ENCODE assay signal across 8 cellular contexts in the genomic region with DNA sequence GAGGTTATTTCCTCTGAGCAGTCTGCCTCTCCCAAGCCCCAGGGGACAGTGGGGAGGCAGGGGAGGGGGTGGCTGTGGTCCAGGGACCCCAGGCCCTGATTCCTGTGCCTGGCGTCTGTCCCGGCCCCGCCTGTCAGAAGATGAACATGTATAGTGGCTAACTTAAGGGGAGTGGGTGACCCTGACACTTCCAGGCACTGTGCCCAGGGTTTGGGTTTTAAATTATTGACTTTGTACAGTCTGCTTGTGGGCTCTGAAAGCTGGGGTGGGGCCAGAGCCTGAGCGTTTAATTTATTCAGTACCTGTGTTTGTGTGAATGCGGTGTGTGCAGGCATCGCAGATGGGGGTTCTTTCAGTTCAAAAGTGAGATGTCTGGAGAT. TPM values are rescaled to one million over a fixed set of nuclear protein-coding genes. Genes with fewer than 3 reads are reported as not detected.
DNase-seq lines count a peak whose midpoint lies in the region; ATAC-seq, FAIRE-seq and TF ChIP-seq lines count a peak whose summit lies in the region.

No MANE protein-coding gene starts in this region.

- H3K9me2 ChIP-seq in PC-3 (replicated peaks; ENCODE audit: low read length): no peaks in the 10 kb centered on the region

- H3K4me3 ChIP-seq in PC-3 (ENCODE audit: low read length) (no peak overlapping the region; the same call in 1 of the 2 replicates), neutrophil (ENCODE audit: low read depth in 1 of 2, low read length in 1 of 2) (peak overlapping the region; percentile 94 to 99)

- FAIRE-seq in endometrium (lab: Jason Lieb, UNC): peak; percentile 12

- no peak overlapping the region for H3K9ac ChIP-seq in PC-3 (ENCODE audit: low read length)

- TF ChIP-seq CTCF in CD14-positive monocyte (IDR thresholded peaks at IDR 0.05) (no peak), PC-3 (conservative IDR thresholded peaks at IDR 0.05; ENCODE audit: low read depth, low read length) (no peak), neutrophil (IDR thresholded peaks at IDR 0.05) (no peak)

- no peaks in the 10 kb centered on the region for H3K9me3 Mint-ChIP-seq in CD14-positive monocyte

- ATAC-seq in PC-3 (no peak), GM19395 (IDR thresholded peaks at IDR 0.05; ENCODE audit: unreplicated experiment) (no peak)

- H3F3A ChIP-seq in PC-3 (ENCODE audit: low read length, unreplicated experiment): no peaks in the 10 kb centered on the region

- CTCF ChIA-PET in PC-3 (lab: Charles Lee): no interaction called here

- BruUV-seq in PC-3 (replicated peaks; lab: Mats Ljungman, UMichigan): TSS peak; percentile 38

- POLR2A ChIA-PET in PC-3 (lab: Charles Lee; ENCODE audit: unreplicated experiment): no interaction called here

- H3K9me3 ChIP-seq in PC-3 (ENCODE audit: low read length): no peaks in the 10 kb centered on the region
- H3K9me3 ChIP-seq in neutrophil: no peaks in the 10 kb centered on the region

- H3K27ac Mint-ChIP-seq in CD14-positive monocyte: peak overlapping the region in 6 of 7 donors; percentile 72 to 92 (median 84)

- H3K79me2 ChIP-seq in PC-3 (ENCODE audit: low read length): peaks cover 34% of the 10 kb centered on the region

- H3K27me3 ChIP-seq in PC-3 (ENCODE audit: low read length): no peaks in the 10 kb centered on the region
- peaks cover 10% of the 10 kb centered on the region for H3K27me3 ChIP-seq in neutrophil

- H3K36me3 Mint-ChIP-seq in CD14-positive monocyte: peaks cover 21 to 35% of the 10 kb centered on the region in 2 donors

- peaks cover 62% of the 10 kb centered on the region for H3K4me1 Mint-ChIP-seq in CD14-positive monocyte

- H4K20me1 ChIP-seq in PC-3 (ENCODE audit: low read length): peaks cover 25% of the 10 kb centered on the region

- no peak for DNase-seq in CD14-positive monocyte (ENCODE audit: low spot score)
- no peak for DNase-seq in PC-3
- no peak for DNase-seq in NCI-H2196 (lab: John Stamatoyannopoulos, UW; ENCODE audit: unreplicated experiment)
- DNase-seq in DMS79 treated with DMSO at 0.1 percent for 48 hours (lab: John Stamatoyannopoulos, UW): no peak
- DNase-seq in kidney glomerular epithelial cell (lab: John Stamatoyannopoulos, UW): no peak

- H3K27ac ChIP-seq in PC-3 (ENCODE audit: low read length): no peak overlapping the region
- H3K27ac ChIP-seq in neutrophil: peak overlapping the region; percentile 98

- peaks cover 0 to 4% (median 0%) of the 10 kb centered on the region in 3 donors for H3K27me3 Mint-ChIP-seq in CD14-positive monocyte (ENCODE audit: low read depth in 3 of 3)

- H3K4me1 ChIP-seq in PC-3 (ENCODE audit: insufficient read depth, low read length) (peaks cover 26% of the 10 kb centered on the region), neutrophil (ENCODE audit: control insufficient read depth in 1 of 2, insufficient read depth in 1 of 2, low read depth in 1 of 2, low read length in 1 of 2) (peaks cover 73% of the 10 kb centered on the region in 2 experiments)

- peak overlapping the region; percentile 78 to 95 for H3K4me3 Mint-ChIP-seq in CD14-positive monocyte

- H3K36me3 ChIP-seq in PC-3 (ENCODE audit: low read depth, low read length) (peaks cover 19% of the 10 kb centered on the region), neutrophil (peaks cover 46% of the 10 kb centered on the region)

- no peak overlapping the region for H2AFZ ChIP-seq in PC-3 (ENCODE audit: low read length)

- H3K4me2 ChIP-seq in PC-3 (ENCODE audit: low read length): peak overlapping the region; percentile 91

- intact Hi-C loops in CD14-positive monocyte (cut with micrococcal nuclease): loop anchor here in 1 of 2 donors (10.0 kb wide), 1 partner anchor 341 kb away; the partner anchor contains the start of gene PLXNB2
- intact Hi-C loops in PC-3 (cut with micrococcal nuclease): no loop called here

RNA-seq across cellular contexts. Expression of gene PIM3, which starts 3.1 kb away (rescaled TPM):
- polyA plus RNA-seq in CD14-positive monocyte: 10 to 100 TPM; 38.8 to 40.4 TPM
- 61.7 and 72.8 TPM in 2 replicates for total RNA-seq in PC-3 (2014; rRNA removed)

RNA-seq across cellular contexts. Expression of gene CRELD2, which starts 45.2 kb away (rescaled TPM):
- 10 to 100 TPM; 20.3 to 27.6 TPM for polyA plus RNA-seq in CD14-positive monocyte
- 71.3 and 85.6 TPM in 2 replicates for total RNA-seq in PC-3 (2014; rRNA removed)

RNA-seq across cellular contexts. Expression of gene ALG12, which starts 45.4 kb away (rescaled TPM):
- polyA plus RNA-seq in CD14-positive monocyte: 1 to 10 TPM; 7.2 to 9.5 TPM
- total RNA-seq in PC-3 (2014; rRNA removed): 10.7 and 12.1 TPM in 2 replicates

RNA-seq across cellular contexts. Expression of gene IL17REL, which starts 48.9 kb away (rescaled TPM):
- polyA plus RNA-seq in CD14-positive monocyte: not detected
- total RNA-seq in PC-3 (2014; rRNA removed): 0.04 TPM in 1 of 2 replicates, not detected in the other
